Comparison of ENCODE assay signal across 8 cellular contexts in the genomic region with DNA sequence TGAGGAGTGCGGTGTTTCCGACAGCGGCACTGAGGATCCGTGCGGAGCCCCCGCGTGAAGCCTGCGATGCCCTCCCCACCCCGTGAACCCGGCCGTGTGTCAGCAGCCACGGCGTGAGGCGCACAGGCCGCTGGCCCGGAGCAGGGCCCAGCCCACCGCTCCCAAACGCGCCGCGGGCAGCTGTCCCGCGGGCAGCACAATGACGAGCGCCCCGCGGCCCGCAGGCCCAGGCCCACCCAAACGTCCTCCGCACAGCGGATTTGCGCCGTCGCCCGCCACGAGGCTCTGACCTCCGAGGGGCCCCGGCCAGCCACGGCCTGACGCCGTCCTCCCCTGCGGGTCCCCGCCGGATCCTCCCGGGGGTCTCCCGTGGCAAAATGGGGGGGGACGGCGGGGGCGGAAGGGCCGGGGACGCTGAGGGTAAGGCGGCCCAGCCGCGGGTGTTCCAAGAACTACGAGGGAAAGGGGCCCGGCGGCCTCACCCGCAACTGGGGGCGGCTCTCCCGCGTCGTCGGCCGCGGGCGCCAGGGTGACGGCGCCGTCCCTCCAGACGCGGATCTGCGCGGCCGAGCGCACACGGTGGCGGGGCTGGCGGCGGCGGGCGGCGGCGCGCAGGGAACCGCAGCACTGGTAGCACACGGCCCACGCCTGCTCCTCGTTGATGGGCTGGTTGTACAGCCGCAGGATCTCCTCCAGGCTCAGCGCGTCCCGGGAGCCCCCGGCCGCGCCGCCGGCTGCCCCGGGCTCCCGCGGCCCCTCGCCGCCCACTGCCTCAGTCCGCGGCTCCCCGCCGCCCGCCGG. TPM values are rescaled to one million over a fixed set of nuclear protein-coding genes. Genes with fewer than 3 reads are reported as not detected.
DNase-seq lines count a peak whose midpoint lies in the region; ATAC-seq and TF ChIP-seq lines count a peak whose summit lies in the region.

No MANE protein-coding gene starts in this region.

- H3K36me3 Mint-ChIP-seq in activated T-cell treated with anti-CD3 and anti-CD28 coated beads, Interleukin-2, amount 50 U/mL, for 24 hours (ENCODE audit: low read depth) = no peaks in the 10 kb centered on the region
- H3K36me3 Mint-ChIP-seq in natural killer cell = no peaks in the 10 kb centered on the region

- no peak for TF ChIP-seq CTCF in fibroblast of lung (conservative IDR thresholded peaks at IDR 0.05 in 1 of 2, IDR thresholded peaks at IDR 0.05 in 1 of 2; ENCODE audit: low read depth in 1 of 2, low read length in 2 of 2)
- no peak for TF ChIP-seq CTCF in natural killer cell (IDR thresholded peaks at IDR 0.05)

- H2AFZ ChIP-seq in fibroblast of lung (ENCODE audit: low read length) = peak overlapping the region; percentile 14

- H3K4me3 ChIP-seq in fibroblast of lung (replicated peaks in 1 of 4; ENCODE audit: control extremely low read depth in 1 of 4, insufficient read depth in 1 of 4, low read depth in 3 of 4, low read length in 4 of 4) (peak overlapping the region; percentile 66 to 98 (median 74)), urinary bladder (ENCODE audit: low read depth, low read length) (peak overlapping the region; percentile 93)

- H3K36me3 ChIP-seq in fibroblast of lung (ENCODE audit: control insufficient read depth, insufficient read depth, low read length) (no peaks in the 10 kb centered on the region), urinary bladder (ENCODE audit: insufficient read depth) (no peaks in the 10 kb centered on the region)

- H3K4me1 Mint-ChIP-seq in activated T-cell treated with anti-CD3 and anti-CD28 coated beads, Interleukin-2, amount 50 U/mL, for 24 hours (ENCODE audit: low read depth) = peaks cover 26% of the 10 kb centered on the region
- H3K4me1 Mint-ChIP-seq in natural killer cell = peaks cover 11 to 12% of the 10 kb centered on the region in 2 donors

- DNase-seq in EL (peak; percentile 56), HuH-7.5 (ENCODE audit: low spot score) (peak; percentile 68), fibroblast of lung (ENCODE audit: low read depth in 2 of 2) (peak; percentile 37 to 58), natural killer cell (peak; percentile 17), NCI-H1048 (lab: John Stamatoyannopoulos, UW) (no peak)
- no peak for DNase-seq in activated T-cell treated with anti-CD3 and anti-CD28 coated beads, Interleukin-2, amount 50 U/mL, for 24 hours

- peaks cover 28% of the 10 kb centered on the region for H3K27me3 Mint-ChIP-seq in activated T-cell treated with anti-CD3 and anti-CD28 coated beads, Interleukin-2, amount 50 U/mL, for 24 hours
- H3K27me3 Mint-ChIP-seq in natural killer cell (ENCODE audit: low read depth in 2 of 2) = peaks cover 0 to 9% of the 10 kb centered on the region in 2 donors

- peak overlapping the region; percentile 89 for H3K9ac ChIP-seq in fibroblast of lung (ENCODE audit: insufficient read depth, low read length)

- H3K79me2 ChIP-seq in fibroblast of lung (ENCODE audit: control insufficient read depth, insufficient read depth, low read length) = peaks cover 43% of the 10 kb centered on the region

- intact Hi-C loops in natural killer cell (cut with micrococcal nuclease) = no loop called here

- H3K9me3 ChIP-seq in fibroblast of lung (ENCODE audit: control insufficient read depth, insufficient read depth, low read depth, low read length) = no peaks in the 10 kb centered on the region

- H3K27ac ChIP-seq in fibroblast of lung (ENCODE audit: insufficient read depth, low read length) = peak overlapping the region; percentile 79
- peak overlapping the region; percentile 90 for H3K27ac ChIP-seq in urinary bladder (ENCODE audit: low read depth)

- peak overlapping the region; percentile 89 for H3K4me2 ChIP-seq in fibroblast of lung (ENCODE audit: extremely low read depth, insufficient read depth, low read length)

- no peak overlapping the region for H3K27ac Mint-ChIP-seq in activated T-cell treated with anti-CD3 and anti-CD28 coated beads, Interleukin-2, amount 50 U/mL, for 24 hours
- H3K27ac Mint-ChIP-seq in natural killer cell = peak overlapping the region in 1 of 2 donors; percentile 22

- under 1% methylated on average over 108 of the region's 108 CpGs for WGBS in urinary bladder

- no peaks in the 10 kb centered on the region for H3K27me3 ChIP-seq in fibroblast of lung (ENCODE audit: control insufficient read depth, insufficient read depth, low read length)

- no peaks in the 10 kb centered on the region for H3K9me3 Mint-ChIP-seq in activated T-cell treated with anti-CD3 and anti-CD28 coated beads, Interleukin-2, amount 50 U/mL, for 24 hours
- no peaks in the 10 kb centered on the region for H3K9me3 Mint-ChIP-seq in natural killer cell

- ATAC-seq in GM21447 (IDR thresholded peaks at IDR 0.05; ENCODE audit: unreplicated experiment) = peak; percentile 44
- ATAC-seq in natural killer cell = peak; percentile 52 to 63 (median 62)

- peak overlapping the region; percentile 71 for H3K4me3 Mint-ChIP-seq in activated T-cell treated with anti-CD3 and anti-CD28 coated beads, Interleukin-2, amount 50 U/mL, for 24 hours
- peak overlapping the region; percentile 75 for H3K4me3 Mint-ChIP-seq in natural killer cell

- H3K4me1 ChIP-seq in fibroblast of lung (ENCODE audit: control insufficient read depth, extremely low read depth, insufficient read depth, low read length) (peaks cover 2% of the 10 kb centered on the region), urinary bladder (ENCODE audit: insufficient read depth) (no peaks in the 10 kb centered on the region)

- no peaks in the 10 kb centered on the region for H4K20me1 ChIP-seq in fibroblast of lung (ENCODE audit: control insufficient read depth, extremely low read depth, insufficient read depth, low read length)

RNA-seq across cellular contexts. Expression of gene SPIRE1, which starts 0.7 kb away (rescaled TPM):
- 28.8 and 31.0 TPM in 2 replicates for total RNA-seq in fibroblast of lung
- 16.5 and 19.0 TPM in 2 replicates for polyA plus RNA-seq in fibroblast of lung
- polyA plus RNA-seq in fibroblast of lung (2012) = 13.0 and 13.7 TPM in 2 replicates
- polyA minus RNA-seq in fibroblast of lung (ENCODE audit: low replicate concordance) = 7.4 and 16.3 TPM in 2 replicates
- total RNA-seq in natural killer cell = 1 to 10 TPM; 4.8 to 6.7 (median 5.4) TPM
- total RNA-seq in urinary bladder = 22.6 TPM
- polyA plus RNA-seq in urinary bladder = 12.9 TPM

RNA-seq across cellular contexts. Expression of gene CEP76, which starts 45.3 kb away (rescaled TPM):
- 8.1 and 8.5 TPM in 2 replicates for total RNA-seq in fibroblast of lung
- 5.2 and 7.5 TPM in 2 replicates for polyA plus RNA-seq in fibroblast of lung
- polyA plus RNA-seq in fibroblast of lung (2012) = 3.3 and 4.3 TPM in 2 replicates
- 1.8 TPM in 1 of 2 replicates, not detected in the other for polyA minus RNA-seq in fibroblast of lung (ENCODE audit: low replicate concordance)
- total RNA-seq in natural killer cell = 1 to 10 TPM; 6.4 to 9.8 (median 8.8) TPM
- 14.3 TPM for total RNA-seq in urinary bladder
- 4.4 TPM for polyA plus RNA-seq in urinary bladder

RNA-seq across cellular contexts. Expression of gene PSMG2, which starts 45.6 kb away (rescaled TPM):
- total RNA-seq in fibroblast of lung = 72.8 and 74.5 TPM in 2 replicates
- 78.7 and 79.4 TPM in 2 replicates for polyA plus RNA-seq in fibroblast of lung
- 65.4 and 79.1 TPM in 2 replicates for polyA plus RNA-seq in fibroblast of lung (2012)
- 11.2 and 30.5 TPM in 2 replicates for polyA minus RNA-seq in fibroblast of lung (ENCODE audit: low replicate concordance)
- 10 to 100 TPM; 56.7 to 63.4 (median 62.8) TPM for total RNA-seq in natural killer cell
- 100 TPM for total RNA-seq in urinary bladder
- polyA plus RNA-seq in urinary bladder = 103 TPM

Comparison
In these comparisons a context has a peak if more than half of its experiments do, and no peak if none do; other contexts are left out.
1. DNase-seq: peak in EL (single experiment), HuH-7.5 (single experiment), fibroblast of lung (2 of 2) and natural killer cell (single experiment); none in activated T-cell treated with anti-CD3 and anti-CD28 coated beads, Interleukin-2, amount 50 U/mL, for 24 hours (single experiment) and NCI-H1048 (single experiment).